9 cellular contexts compared by ENCODE assay signal in the genomic region with DNA sequence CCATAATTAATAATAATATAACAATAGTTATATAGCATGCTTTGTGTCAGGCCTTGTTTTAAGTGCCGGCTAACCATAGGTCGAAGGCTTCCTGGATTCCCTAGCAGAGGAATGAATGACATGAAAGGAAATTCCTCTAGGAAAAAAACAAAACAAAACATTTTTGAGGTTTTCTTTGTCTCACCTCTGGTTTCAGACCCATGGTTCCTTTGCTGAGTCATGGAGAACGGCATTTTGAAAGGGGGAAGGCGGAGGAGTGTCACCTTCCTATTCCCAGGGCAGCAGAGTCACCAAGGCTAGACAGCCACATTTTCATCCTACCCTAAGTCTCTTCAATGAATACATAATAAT. TPM values are rescaled to one million over a fixed set of nuclear protein-coding genes. Genes with fewer than 3 reads are reported as not detected.
DNase-seq lines count a peak whose midpoint lies in the region; TF ChIP-seq lines count a peak whose summit lies in the region.
"Had no signal": no experiment of that assay in that cellular context is flagged by ENCODE, and none has a peak within 500 bp of the region (broad histone marks: within the 10 kb centered on the region; RNA-seq: fewer than 3 reads in every experiment).

No MANE protein-coding gene starts in this region.

- H3K27ac ChIP-seq in AG04450 (ENCODE audit: low read depth, low read length): no peak overlapping the region

- H3K4me3 Mint-ChIP-seq in activated naive CD8-positive, alpha-beta T cell: no peak overlapping the region

- H3K27me3 Mint-ChIP-seq in activated naive CD8-positive, alpha-beta T cell: no peaks in the 10 kb centered on the region

- H3K36me3 Mint-ChIP-seq in activated naive CD8-positive, alpha-beta T cell: peaks cover 10% of the 10 kb centered on the region

- no peaks in the 10 kb centered on the region for H3K36me3 ChIP-seq in kidney epithelial cell (ENCODE audit: control insufficient read depth, insufficient read depth, low read length)

- H3K9me3 Mint-ChIP-seq in activated naive CD8-positive, alpha-beta T cell (ENCODE audit: low read depth): no peaks in the 10 kb centered on the region

- H3K27me3 ChIP-seq in AG04450 (ENCODE audit: control insufficient read depth, insufficient read depth, low read length) (no peaks in the 10 kb centered on the region), kidney epithelial cell (ENCODE audit: control insufficient read depth, insufficient read depth, low read length) (no peaks in the 10 kb centered on the region)

- TF ChIP-seq CTCF in AG04450 (IDR thresholded peaks at IDR 0.05; ENCODE audit: low read depth, low read length) (no peak), kidney epithelial cell (IDR thresholded peaks at IDR 0.05; ENCODE audit: insufficient read depth, low read length, poor library complexity, severe bottlenecking) (no peak)

- POLR2A ChIA-PET in AG04450 (lab: Yijun Ruan, JAX): no interaction called here

- H3K4me1 Mint-ChIP-seq in activated naive CD8-positive, alpha-beta T cell (ENCODE audit: low read depth): peaks cover 77% of the 10 kb centered on the region

- H3K4me3 ChIP-seq in AG04450 (ENCODE audit: low read depth, low read length) (no peak overlapping the region), kidney epithelial cell (ENCODE audit: low read depth, low read length) (no peak overlapping the region)

- peak overlapping the region; percentile 90 for H3K27ac Mint-ChIP-seq in activated naive CD8-positive, alpha-beta T cell

- CTCF ChIA-PET in AG04450 (lab: Charles Lee): interaction anchor here (1.4 to 1.9 kb wide), 2 partner anchors 31 to 46 kb away, joined by 6 to 8 read pairs; a partner anchor contains a TSS

- no peaks in the 10 kb centered on the region; the same call in 1 of the 2 replicates for H3K9me3 ChIP-seq in AG04450 (ENCODE audit: control insufficient read depth, insufficient read depth, low read length)

- DNase-seq in AG04450 (ENCODE audit: low read depth, low spot score) (peak; percentile 34), HCEC 1CT (peak; percentile 64), kidney epithelial cell (ENCODE audit: low read depth) (peak; percentile 85), pons (ENCODE audit: low spot score) (no peak), medulla oblongata (ENCODE audit: extremely low spot score) (no peak), GOT3 (lab: John Stamatoyannopoulos, UW) (no peak), NOMO-1 treated with DMSO at 0.1 percent for 48 hours (lab: John Stamatoyannopoulos, UW; ENCODE audit: unreplicated experiment) (no peak)
- DNase-seq: DND-41 had no signal

RNA-seq across cellular contexts. Expression of a gene that starts 25.3 kb away (rescaled TPM):
- 25.8 and 30.9 TPM in 2 replicates for polyA plus RNA-seq in AG04450 (2011; rRNA removed)
- 23.3 and 29.9 TPM in 2 replicates for polyA minus RNA-seq in AG04450 (2011; rRNA and poly(A)+ RNA removed)
- total RNA-seq in kidney epithelial cell: 23.9 and 29.2 TPM in 2 replicates

RNA-seq across cellular contexts. Expression of a gene that starts 45.6 kb away (rescaled TPM):
- 18.1 and 25.1 TPM in 2 replicates for polyA plus RNA-seq in AG04450 (2011; rRNA removed)
- polyA minus RNA-seq in AG04450 (2011; rRNA and poly(A)+ RNA removed): 20.3 and 26.7 TPM in 2 replicates
- 16.9 and 22.9 TPM in 2 replicates for total RNA-seq in kidney epithelial cell

RNA-seq across cellular contexts. Expression of a gene that starts 46.0 kb away (rescaled TPM):
- 45.0 and 48.6 TPM in 2 replicates for polyA plus RNA-seq in AG04450 (2011; rRNA removed)
- 41.7 and 48.0 TPM in 2 replicates for polyA minus RNA-seq in AG04450 (2011; rRNA and poly(A)+ RNA removed)
- total RNA-seq in kidney epithelial cell: 21.5 and 25.0 TPM in 2 replicates

Comparison
In these comparisons a context has a peak if more than half of its experiments do, and no peak if none do; other contexts are left out.
1. DNase-seq: peak in AG04450 (single experiment), HCEC 1CT (single experiment) and kidney epithelial cell (single experiment); none in pons (single experiment), medulla oblongata (single experiment), GOT3 (single experiment) and NOMO-1 treated with DMSO at 0.1 percent for 48 hours (single experiment).